Comparison of ENCODE assay signal across 20 cellular contexts in genomic region chr20:32980131-32980941, GRCh38. TPM values are rescaled to one million over a fixed set of nuclear protein-coding genes. Genes with fewer than 3 reads are reported as not detected.
DNase-seq lines count a peak whose midpoint lies in the region; TF ChIP-seq lines count a peak whose summit lies in the region.
"Had no signal": no experiment of that assay in that cellular context is flagged by ENCODE, and none has a peak within 500 bp of the region (broad histone marks: within the 10 kb centered on the region; RNA-seq: fewer than 3 reads in every experiment).

No MANE protein-coding gene starts in this region.

- no peak overlapping the region for H3K4me3 Mint-ChIP-seq in brain
- H3K4me3 Mint-ChIP-seq: activated CD4-positive, alpha-beta T cell treated with anti-CD3 and anti-CD28 coated beads, Interleukin-2, amount 10 ng/mL, durations not matched to agents 7 days and 5 days; activated T-cell treated with anti-CD3 and anti-CD28 coated beads, Interleukin-2, amount 50 U/mL, for 72 hours; mesothelial cell of epicardium; type B pancreatic cell had no signal

- peaks cover 0 to 3% (median 0%) of the 10 kb centered on the region in 5 experiments for H3K9me3 Mint-ChIP-seq in brain
- H3K9me3 Mint-ChIP-seq: type B pancreatic cell had no signal

- peaks cover 13% of the 10 kb centered on the region for H3K9me3 ChIP-seq in KOPT-K1 (ENCODE audit: insufficient read depth, low read length, poor library complexity, severe bottlenecking)
- H3K9me3 ChIP-seq: ascending aorta had no signal

- peaks cover 31% of the 10 kb centered on the region for H3K4me1 Mint-ChIP-seq in brain

- no peaks in the 10 kb centered on the region for H3K36me3 ChIP-seq in KOPT-K1 (ENCODE audit: insufficient read depth, low read length)
- H3K36me3 ChIP-seq: ascending aorta had no signal

- peaks cover 3% of the 10 kb centered on the region for H3K27me3 Mint-ChIP-seq in brain
- H3K27me3 Mint-ChIP-seq: activated CD4-positive, alpha-beta T cell treated with anti-CD3 and anti-CD28 coated beads, Interleukin-2, amount 10 ng/mL, durations not matched to agents 7 days and 5 days had no signal

- TF ChIP-seq CTCF in brain (conservative IDR thresholded peaks at IDR 0.05) = no peak
- no peak for TF ChIP-seq CTCF in GM13976 (IDR thresholded peaks at IDR 0.05; ENCODE audit: borderline replicate concordance, control extremely low read depth, extremely low read depth, insufficient read depth, missing control alignments)

- in situ Hi-C loops in GM13976 (cut with MboI; ENCODE audit: low sequenced_read_pairs, unreplicated experiment) = no loop called here

- H3K27ac ChIP-seq in KOPT-K1 (ENCODE audit: low read depth, low read length, poor library complexity, severe bottlenecking) = peak overlapping the region; percentile 97
- H3K27ac ChIP-seq: ascending aorta, parathyroid adenoma had no signal

- peak overlapping the region; percentile 79 to 91 (median 86) for H3K27ac Mint-ChIP-seq in brain
- H3K27ac Mint-ChIP-seq: activated CD4-positive, alpha-beta T cell treated with anti-CD3 and anti-CD28 coated beads, Interleukin-2, amount 10 ng/mL, durations not matched to agents 7 days and 5 days; activated T-cell treated with anti-CD3 and anti-CD28 coated beads, Interleukin-2, amount 50 U/mL, for 72 hours; mesothelial cell of epicardium; type B pancreatic cell had no signal

- H3K36me3 Mint-ChIP-seq in brain = no peaks in the 10 kb centered on the region
- H3K36me3 Mint-ChIP-seq: mesothelial cell of epicardium, type B pancreatic cell had no signal

- DNase-seq in Ammon's horn (ENCODE audit: low spot score) = peak; percentile 91
- DNase-seq in middle frontal gyrus (ENCODE audit: extremely low spot score, low spot score) = peak; percentile 45
- DNase-seq in H4 (ENCODE audit: low spot score) = no peak
- no peak for DNase-seq in GM13976 (ENCODE audit: low spot score)
- DNase-seq in T1000 (lab: John Stamatoyannopoulos, UW) = no peak
- no peak for DNase-seq in SIG-M5 treated with dmso at 0.1 percent for 504 hours (lab: John Stamatoyannopoulos, UW; ENCODE audit: unreplicated experiment)
- DNase-seq: activated CD4-positive, alpha-beta T cell treated with anti-CD3 and anti-CD28 coated beads, Interleukin-2, amount 10 ng/mL, durations not matched to agents 7 days and 5 days; activated T-cell treated with anti-CD3 and anti-CD28 coated beads, Interleukin-2, amount 50 U/mL, for 72 hours; NCI-H1436 treated with DMSO at 0.1 percent for 48 hours; NCI-H510A treated with DMSO at 0.1 percent for 48 hours; RPMI8226; stimulated activated CD4-positive, alpha-beta T cell treated with anti-CD3 and anti-CD28 coated beads, Interleukin-2, amount 100 ng/mL, for 24 hours; T-helper 9 cell had no signal

RNA-seq across cellular contexts. Expression of gene SUN5, which starts 23.9 kb away (rescaled TPM):
- polyA plus RNA-seq in brain (ENCODE audit: insufficient read depth, low read depth, low replicate concordance) = not detected
- total RNA-seq in H4 (2014; rRNA removed; shearing (Covaris generic)) = not detected in 2 replicates
- total RNA-seq: activated CD4-positive, alpha-beta T cell treated with anti-CD3 and anti-CD28 coated beads, Interleukin-2, amount 10 ng/mL, durations not matched to agents 7 days and 5 days; activated T-cell treated with anti-CD3 and anti-CD28 coated beads, Interleukin-2, amount 50 U/mL, for 72 hours; ascending aorta; fibroblast of lung; mesothelial cell of epicardium had no signal
- polyA plus RNA-seq: fibroblast of lung had no signal

RNA-seq across cellular contexts. Expression of gene BPIFB2, which starts 27.2 kb away (rescaled TPM):
- polyA plus RNA-seq in brain (ENCODE audit: insufficient read depth, low read depth, low replicate concordance) = not detected
- total RNA-seq in H4 (2014; rRNA removed; shearing (Covaris generic)) = not detected in 2 replicates
- total RNA-seq: activated CD4-positive, alpha-beta T cell treated with anti-CD3 and anti-CD28 coated beads, Interleukin-2, amount 10 ng/mL, durations not matched to agents 7 days and 5 days; activated T-cell treated with anti-CD3 and anti-CD28 coated beads, Interleukin-2, amount 50 U/mL, for 72 hours; ascending aorta; fibroblast of lung; mesothelial cell of epicardium had no signal
- polyA plus RNA-seq: fibroblast of lung had no signal

RNA-seq across cellular contexts. Expression of gene BPIFB6, which starts 51.1 kb away (rescaled TPM):
- polyA plus RNA-seq in brain (ENCODE audit: insufficient read depth, low read depth, low replicate concordance) = not detected
- not detected in 2 replicates for total RNA-seq in H4 (2014; rRNA removed; shearing (Covaris generic))
- total RNA-seq: activated CD4-positive, alpha-beta T cell treated with anti-CD3 and anti-CD28 coated beads, Interleukin-2, amount 10 ng/mL, durations not matched to agents 7 days and 5 days; activated T-cell treated with anti-CD3 and anti-CD28 coated beads, Interleukin-2, amount 50 U/mL, for 72 hours; ascending aorta; fibroblast of lung; mesothelial cell of epicardium had no signal
- polyA plus RNA-seq: fibroblast of lung had no signal

Comparison
In these comparisons a context has a peak if more than half of its experiments do, and no peak if none do; other contexts are left out.
1. DNase-seq: peak in Ammon's horn (single experiment) and middle frontal gyrus (single experiment); none in H4 (single experiment), GM13976 (single experiment), T1000 (single experiment) and SIG-M5 treated with dmso at 0.1 percent for 504 hours (single experiment).